Comparison of ENCODE assay signal across 1 cellular context in genomic region chr10:62850646-62851045, GRCh38.
TF ChIP-seq lines count a peak whose summit lies in the region.

No MANE protein-coding gene starts in this region.

TF ChIP-seq in GM12878, 131 proteins besides CTCF, POLR2A, EP300 and RAD21:
- TF ChIP-seq IKZF2 (IDR thresholded peaks at IDR 0.05) (peak; percentile 64 to 73), HCFC1 (IDR thresholded peaks at IDR 0.05; ENCODE audit: low read length) (no peak), MEF2B (IDR thresholded peaks at IDR 0.05; ENCODE audit: partially characterized antibody, poor library complexity, severe bottlenecking) (peak; percentile 16), SKIL (IDR thresholded peaks at IDR 0.05; ENCODE audit: low read depth, poor library complexity, severe bottlenecking) (peak; percentile 52), SPI1 (IDR thresholded peaks at IDR 0.05; ENCODE audit: borderline replicate concordance, insufficient read depth, low read depth, low read length) (peak; percentile 44; the same call in 1 of the 2 replicates), IKZF1 (conservative IDR thresholded peaks at IDR 0.05) (peak; percentile 60), KAT2A (conservative IDR thresholded peaks at IDR 0.05; ENCODE audit: control insufficient read depth, low read depth, low read length) (no peak), FOXM1 (IDR thresholded peaks at IDR 0.05; ENCODE audit: low read depth, low read length) (0 out of 2 replicates have a peak, but pooled peaks have one; percentile 49), BCL11A (IDR thresholded peaks at IDR 0.05; ENCODE audit: low read depth, low read length) (no peak), MEF2A (IDR thresholded peaks at IDR 0.05; ENCODE audit: insufficient read depth, low read depth, low read length) (peak; percentile 79), ETV6 (conservative IDR thresholded peaks at IDR 0.05 in 1 of 2, IDR thresholded peaks at IDR 0.05 in 1 of 2; ENCODE audit: borderline replicate concordance in 1 of 2, low read depth in 1 of 2) (peak in 1 of 2 experiments; percentile 55; a peak in 1 of 4 replicates), CREB1 (IDR thresholded peaks at IDR 0.05; ENCODE audit: low read depth) (0 out of 2 replicates have a peak, but pooled peaks have one; percentile 8), CREM (IDR thresholded peaks at IDR 0.05; ENCODE audit: low read depth) (peak; percentile 12; the same call in 1 of the 2 replicates), RELB (IDR thresholded peaks at IDR 0.05; ENCODE audit: low read depth) (peak; percentile 57; the same call in 1 of the 2 replicates), EED (IDR thresholded peaks at IDR 0.05; ENCODE audit: low read depth) (0 out of 2 replicates have a peak, but pooled peaks have one; percentile 41), ZNF274 (IDR thresholded peaks at IDR 0.05; ENCODE audit: insufficient read depth, insufficient read length) (no peak), JUNB (IDR thresholded peaks at IDR 0.05) (peak; percentile 54), NFIC (IDR thresholded peaks at IDR 0.05; ENCODE audit: low read depth, low read length) (peak; percentile 72; the same call in 1 of the 2 replicates), RUNX3 (IDR thresholded peaks at IDR 0.05; ENCODE audit: low read length) (peak; percentile 67)
TF ChIP-seq in GM12878: peak in this region for 15.
